In genomic region chr1:226643167-226643566, GRCh38 we compare ENCODE assay signal across 8 cellular contexts.
DNase-seq lines count a peak whose midpoint lies in the region; ATAC-seq, FAIRE-seq and TF ChIP-seq lines count a peak whose summit lies in the region.

No MANE protein-coding gene starts in this region.

- DNase-seq in PC-9 = peak; percentile 49 to 80
- DNase-seq in activated naive CD4-positive, alpha-beta T cell treated with anti-CD3 and anti-CD28 coated beads for 36 hours = peak; percentile 80
- DNase-seq in HepG2 (ENCODE audit: low spot score) = no peak
- DNase-seq in stimulated activated effector memory CD8-positive, alpha-beta T cell treated with anti-CD3 and anti-CD28 coated beads, Interleukin-12 subunit alpha, Interleukin-12 subunit beta, amount 100 ng/mL, for 72 hours (ENCODE audit: low spot score in 2 of 2) = peak; percentile 29 to 72
- no peak for DNase-seq in DMS79 treated with DMSO at 0.1 percent for 48 hours (lab: John Stamatoyannopoulos, UW)
- DNase-seq in D721Med (ENCODE audit: insufficient read length, low spot score) = no peak

- peaks cover 27% of the 10 kb centered on the region; the same call in 1 of the 2 replicates for H3F3A ChIP-seq in PC-9 (ENCODE audit: insufficient read depth, low read depth)

- peak overlapping the region; percentile 52 for H3K27ac ChIP-seq in PC-9
- H3K27ac ChIP-seq in HepG2 (ENCODE audit: extremely low read length, insufficient read depth, low read length) = no peak overlapping the region

- no peak for FAIRE-seq in HepG2 (lab: Jason Lieb, UNC)
- no peak for FAIRE-seq in D721Med (lab: Jason Lieb, UNC)

- no peak overlapping the region for H3K9ac ChIP-seq in HepG2 (ENCODE audit: insufficient read depth, low read depth, low read length)

- no peaks in the 10 kb centered on the region for H3K79me2 ChIP-seq in PC-9 (ENCODE audit: low read depth)
- H3K79me2 ChIP-seq in HepG2 (ENCODE audit: insufficient read depth, low read length) = no peaks in the 10 kb centered on the region

- peaks cover 46% of the 10 kb centered on the region for H3K4me1 ChIP-seq in PC-9 (replicated peaks; ENCODE audit: insufficient read depth)
- H3K4me1 ChIP-seq in HepG2 (ENCODE audit: insufficient read depth, low read length) = no peaks in the 10 kb centered on the region

- H3K9me3 ChIP-seq in PC-9 (ENCODE audit: insufficient read depth, low read depth) = no peaks in the 10 kb centered on the region
- H3K9me3 ChIP-seq in HepG2 (ENCODE audit: low read length) = no peaks in the 10 kb centered on the region

- H3K36me3 ChIP-seq in PC-9 (ENCODE audit: low read depth) (no peaks in the 10 kb centered on the region), HepG2 (replicated peaks in 1 of 2; ENCODE audit: control insufficient read depth in 1 of 2, insufficient read depth in 2 of 2, low read length in 2 of 2) (no peaks in the 10 kb centered on the region)

- H2AFZ ChIP-seq in PC-9 (no peak overlapping the region), HepG2 (ENCODE audit: low read length) (no peak overlapping the region)

- peaks cover 23% of the 10 kb centered on the region for H3K36me3 Mint-ChIP-seq in activated naive CD4-positive, alpha-beta T cell treated with anti-CD3 and anti-CD28 coated beads for 36 hours (ENCODE audit: low read depth)
- H3K36me3 Mint-ChIP-seq in stimulated activated effector memory CD8-positive, alpha-beta T cell treated with anti-CD3 and anti-CD28 coated beads, Interleukin-12 subunit alpha, Interleukin-12 subunit beta, amount 100 ng/mL, for 72 hours = peaks cover 92% of the 10 kb centered on the region

- intact Hi-C loops in PC-9 (cut with micrococcal nuclease; ENCODE audit: unreplicated experiment) = no loop called here
- intact Hi-C loops in activated naive CD4-positive, alpha-beta T cell treated with anti-CD3 and anti-CD28 coated beads for 36 hours (cut with micrococcal nuclease) = loop anchor here (1.0 kb wide), 1 partner anchor 34 kb away; no protein-coding TSS in a partner anchor
- intact Hi-C loops in HepG2 (cut with micrococcal nuclease; ENCODE audit: unreplicated experiment) = no loop called here

- BruUV-seq in PC-9 (replicated peaks; lab: Mats Ljungman, UMichigan) (no TSS peak), HepG2 (replicated peaks; lab: Mats Ljungman, UMichigan) (no TSS peak)

- TF ChIP-seq EP300 in HepG2 (IDR thresholded peaks at IDR 0.05; ENCODE audit: low read depth in 2 of 2, low read length in 2 of 2) = no peak
- TF ChIP-seq EP300 in HepG2 (CRISPR knock-in tag; IDR thresholded peaks at IDR 0.05; ENCODE audit: borderline replicate concordance) = no peak

- peaks cover 52% of the 10 kb centered on the region for H3K4me1 Mint-ChIP-seq in activated naive CD4-positive, alpha-beta T cell treated with anti-CD3 and anti-CD28 coated beads for 36 hours (ENCODE audit: low read depth)
- peaks cover 53% of the 10 kb centered on the region for H3K4me1 Mint-ChIP-seq in stimulated activated effector memory CD8-positive, alpha-beta T cell treated with anti-CD3 and anti-CD28 coated beads, Interleukin-12 subunit alpha, Interleukin-12 subunit beta, amount 100 ng/mL, for 72 hours

- H3K4me3 Mint-ChIP-seq in activated naive CD4-positive, alpha-beta T cell treated with anti-CD3 and anti-CD28 coated beads for 36 hours = peak overlapping the region; percentile 40
- peak overlapping the region; percentile 64 for H3K4me3 Mint-ChIP-seq in stimulated activated effector memory CD8-positive, alpha-beta T cell treated with anti-CD3 and anti-CD28 coated beads, Interleukin-12 subunit alpha, Interleukin-12 subunit beta, amount 100 ng/mL, for 72 hours

- no peak for TF ChIP-seq POLR2A in HepG2 (IDR thresholded peaks at IDR 0.05; ENCODE audit: insufficient read depth in 1 of 2, low read depth in 2 of 2, low read length in 2 of 2)

- H3K4me2 ChIP-seq in PC-9 (peak overlapping the region; percentile 78), HepG2 (ENCODE audit: low read depth, low read length) (no peak overlapping the region)

- in situ Hi-C loops in HepG2 (cut with HindIII; ENCODE audit: extremely low pct_ligation_motif_present, low pct_unique_long_range_greater_than_20kb) = no loop called here

- peak overlapping the region; percentile 80 for H3K27ac Mint-ChIP-seq in activated naive CD4-positive, alpha-beta T cell treated with anti-CD3 and anti-CD28 coated beads for 36 hours
- H3K27ac Mint-ChIP-seq in stimulated activated effector memory CD8-positive, alpha-beta T cell treated with anti-CD3 and anti-CD28 coated beads, Interleukin-12 subunit alpha, Interleukin-12 subunit beta, amount 100 ng/mL, for 72 hours = peak overlapping the region; percentile 90

- H3K9me2 ChIP-seq in PC-9 (ENCODE audit: insufficient read depth) = no peaks in the 10 kb centered on the region

- H3K4me3 ChIP-seq in PC-9 (peak overlapping the region; percentile 22; the same call in 1 of the 2 replicates), HepG2 (replicated peaks in 1 of 3; ENCODE audit: insufficient read depth in 1 of 3, low read depth in 2 of 3, low read length in 3 of 3) (no peak overlapping the region)

- TF ChIP-seq CTCF in PC-9 (conservative IDR thresholded peaks at IDR 0.05) (no peak), HepG2 (CRISPR knock-in tag; IDR thresholded peaks at IDR 0.05) (no peak), D721Med (IDR thresholded peaks at IDR 0.05; ENCODE audit: insufficient read depth, missing control alignments) (no peak)

- H3K27me3 ChIP-seq in PC-9 (ENCODE audit: insufficient read depth, low read depth) (no peaks in the 10 kb centered on the region), HepG2 (ENCODE audit: control insufficient read depth in 1 of 2, insufficient read depth in 2 of 2, low read length in 2 of 2) (peaks cover 14 to 78% of the 10 kb centered on the region in 2 experiments; a peak in 4 of 5 replicates)

- POLR2A ChIA-PET in PC-9 (lab: Charles Lee; ENCODE audit: unreplicated experiment) (no interaction called here), HepG2 (lab: Yijun Ruan, JAX) (no interaction called here)

- CTCF ChIA-PET in PC-9 (lab: Charles Lee) = no interaction called here
- CTCF ChIA-PET in activated naive CD4-positive, alpha-beta T cell treated with anti-CD3 and anti-CD28 coated beads for 36 hours (lab: Charles Lee) = interaction anchor here (1.2 to 3.8 kb wide), 5 partner anchors 9 to 185 kb away, joined by 3 to 23 read pairs (median 7); no protein-coding TSS in a partner anchor
- CTCF ChIA-PET in HepG2 (lab: Yijun Ruan, JAX; ENCODE audit: low intra/inter-chr PET ratio, low total read pairs) = no interaction called here

- H4K20me1 ChIP-seq in PC-9 (ENCODE audit: insufficient read depth) (no peaks in the 10 kb centered on the region), HepG2 (ENCODE audit: insufficient read depth, low read length) (no peaks in the 10 kb centered on the region)

- no peaks in the 10 kb centered on the region for H3K9me3 Mint-ChIP-seq in activated naive CD4-positive, alpha-beta T cell treated with anti-CD3 and anti-CD28 coated beads for 36 hours
- H3K9me3 Mint-ChIP-seq in stimulated activated effector memory CD8-positive, alpha-beta T cell treated with anti-CD3 and anti-CD28 coated beads, Interleukin-12 subunit alpha, Interleukin-12 subunit beta, amount 100 ng/mL, for 72 hours = no peaks in the 10 kb centered on the region

- 13% methylated on average over 7 of the region's 9 CpGs for WGBS in HepG2 (ENCODE audit: low lambda C conversion rate)

- no peak for TF ChIP-seq RAD21 in HepG2 (CRISPR knock-in tag; IDR thresholded peaks at IDR 0.05)

- ATAC-seq in GM18858 (IDR thresholded peaks at IDR 0.05; ENCODE audit: unreplicated experiment) (peak; percentile 78), HG02885 (IDR thresholded peaks at IDR 0.05; ENCODE audit: poor library complexity, unreplicated experiment) (peak; percentile 81), HepG2 (peak; percentile 17; the same call in 1 of the 3 replicates)
- ATAC-seq in stimulated activated effector memory CD8-positive, alpha-beta T cell treated with anti-CD3 and anti-CD28 coated beads, Interleukin-12 subunit alpha, Interleukin-12 subunit beta, amount 100 ng/mL, for 72 hours = peak; percentile 96

- H3K27me3 Mint-ChIP-seq in activated naive CD4-positive, alpha-beta T cell treated with anti-CD3 and anti-CD28 coated beads for 36 hours (ENCODE audit: low read depth) = no peaks in the 10 kb centered on the region

TF ChIP-seq in HepG2, 621 proteins besides CTCF, POLR2A, EP300 and RAD21:
- TF ChIP-seq, protein P1, sequence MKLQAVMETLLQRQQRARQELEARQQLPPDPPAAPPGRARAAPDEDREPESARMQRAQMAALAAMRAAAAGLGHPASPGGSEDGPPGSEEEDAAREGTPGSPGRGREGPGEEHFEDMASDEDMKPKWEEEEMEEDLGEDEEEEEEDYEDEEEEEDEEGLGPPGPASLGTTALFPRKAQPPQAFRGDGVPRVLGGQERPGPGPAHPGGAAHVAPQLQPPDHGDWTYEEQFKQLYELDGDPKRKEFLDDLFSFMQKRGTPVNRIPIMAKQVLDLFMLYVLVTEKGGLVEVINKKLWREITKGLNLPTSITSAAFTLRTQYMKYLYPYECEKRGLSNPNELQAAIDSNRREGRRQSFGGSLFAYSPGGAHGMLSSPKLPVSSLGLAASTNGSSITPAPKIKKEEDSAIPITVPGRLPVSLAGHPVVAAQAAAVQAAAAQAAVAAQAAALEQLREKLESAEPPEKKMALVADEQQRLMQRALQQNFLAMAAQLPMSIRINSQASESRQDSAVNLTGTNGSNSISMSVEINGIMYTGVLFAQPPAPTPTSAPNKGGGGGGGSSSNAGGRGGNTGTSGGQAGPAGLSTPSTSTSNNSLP (IDR thresholded peaks at IDR 0.05; ENCODE audit: low read depth, low read length) = no peak
- TF ChIP-seq ZSCAN9 (CRISPR knock-in tag; IDR thresholded peaks at IDR 0.05; ENCODE audit: borderline replicate concordance) (no peak), FOSL2 (CRISPR knock-in tag; IDR thresholded peaks at IDR 0.05) (peak; percentile 44)

Comparison
In these comparisons a context has a peak if more than half of its experiments do, and no peak if none do; other contexts are left out.
1. ATAC-seq: peak in every context shown above with its lines; median percentile 96 in stimulated activated effector memory CD8-positive, alpha-beta T cell treated with anti-CD3 and anti-CD28 coated beads, Interleukin-12 subunit alpha, Interleukin-12 subunit beta, amount 100 ng/mL, for 72 hours; 81 in HG02885; 78 in GM18858; 17 in HepG2.
2. DNase-seq: peak in PC-9 (2 of 2), activated naive CD4-positive, alpha-beta T cell treated with anti-CD3 and anti-CD28 coated beads for 36 hours (single experiment) and stimulated activated effector memory CD8-positive, alpha-beta T cell treated with anti-CD3 and anti-CD28 coated beads, Interleukin-12 subunit alpha, Interleukin-12 subunit beta, amount 100 ng/mL, for 72 hours (2 of 2); none in HepG2 (single experiment), DMS79 treated with DMSO at 0.1 percent for 48 hours (single experiment) and D721Med (single experiment).